ENCODE assay signal across 11 cellular contexts in genomic region chr4:128601992-128602695, GRCh38.
DNase-seq lines count a peak whose midpoint lies in the region; ATAC-seq and TF ChIP-seq lines count a peak whose summit lies in the region.
"Had no signal": no experiment of that assay in that cellular context is flagged by ENCODE, and none has a peak within 500 bp of the region (broad histone marks: within the 10 kb centered on the region; RNA-seq: fewer than 3 reads in every experiment).

No MANE protein-coding gene starts in this region.

- H3K27me3 ChIP-seq in vagina (no peaks in the 10 kb centered on the region), colonic mucosa (no peaks in the 10 kb centered on the region)
- H3K27me3 ChIP-seq: tibial artery had no signal

- intact Hi-C loops in Right ventricle myocardium inferior (cut with DNase I) (no loop called here), cardiac septum (cut with DNase I) (no loop called here), vagina (cut with DNase I) (no loop called here), colonic mucosa (cut with DNase I) (no loop called here)

- H3K9me3 ChIP-seq in vagina (no peaks in the 10 kb centered on the region), colonic mucosa (no peaks in the 10 kb centered on the region)
- H3K9me3 ChIP-seq: tibial artery had no signal

- ATAC-seq in Right ventricle myocardium inferior: peak; percentile 61

- H3K4me3 ChIP-seq in vagina: no peak overlapping the region
- no peak overlapping the region for H3K4me3 ChIP-seq in colonic mucosa
- H3K4me3 ChIP-seq: tibial artery had no signal

- H3K4me1 ChIP-seq in vagina (peaks cover 35% of the 10 kb centered on the region), colonic mucosa (no peaks in the 10 kb centered on the region)

- TF ChIP-seq POLR2A in vagina (IDR thresholded peaks at IDR 0.05): no peak

- no peak for TF ChIP-seq CTCF in vagina (IDR thresholded peaks at IDR 0.05)
- no peak for TF ChIP-seq CTCF in colonic mucosa (IDR thresholded peaks at IDR 0.05)

- peak overlapping the region; percentile 41 for H3K27ac ChIP-seq in vagina
- H3K27ac ChIP-seq in colonic mucosa: no peak overlapping the region

- no peak overlapping the region for H3K9ac ChIP-seq in colonic mucosa (ENCODE audit: low read depth in 2 of 2, low read length in 2 of 2)

- DNase-seq in Right ventricle myocardium inferior (ENCODE audit: missing footprints) (no peak), cardiac septum (ENCODE audit: low spot score) (no peak), dermis microvascular lymphatic vessel endothelial cell (ENCODE audit: low read depth in 2 of 2) (peak; percentile 54 to 61), medulla oblongata (ENCODE audit: extremely low spot score) (peak; percentile 72), vagina (ENCODE audit: extremely low spot score in 2 of 2) (no peak), colonic mucosa (no peak), DMS153 (lab: John Stamatoyannopoulos, UW) (no peak), ecto neural progenitor cell (ENCODE audit: low spot score) (no peak)
- DNase-seq: 8988T, cortex of kidney had no signal

- H3K36me3 ChIP-seq in vagina: no peaks in the 10 kb centered on the region
- H3K36me3 ChIP-seq in colonic mucosa: no peaks in the 10 kb centered on the region
- H3K36me3 ChIP-seq: tibial artery had no signal

Comparison
In these comparisons a context has a peak if more than half of its experiments do, and no peak if none do; other contexts are left out.
1. DNase-seq: peak in dermis microvascular lymphatic vessel endothelial cell (2 of 2) and medulla oblongata (single experiment); none in Right ventricle myocardium inferior (single experiment), cardiac septum (single experiment), vagina (0 of 2), colonic mucosa (single experiment), DMS153 (single experiment) and ecto neural progenitor cell (single experiment).